Comparison of ENCODE assay signal across 8 cellular contexts in the genomic region with DNA sequence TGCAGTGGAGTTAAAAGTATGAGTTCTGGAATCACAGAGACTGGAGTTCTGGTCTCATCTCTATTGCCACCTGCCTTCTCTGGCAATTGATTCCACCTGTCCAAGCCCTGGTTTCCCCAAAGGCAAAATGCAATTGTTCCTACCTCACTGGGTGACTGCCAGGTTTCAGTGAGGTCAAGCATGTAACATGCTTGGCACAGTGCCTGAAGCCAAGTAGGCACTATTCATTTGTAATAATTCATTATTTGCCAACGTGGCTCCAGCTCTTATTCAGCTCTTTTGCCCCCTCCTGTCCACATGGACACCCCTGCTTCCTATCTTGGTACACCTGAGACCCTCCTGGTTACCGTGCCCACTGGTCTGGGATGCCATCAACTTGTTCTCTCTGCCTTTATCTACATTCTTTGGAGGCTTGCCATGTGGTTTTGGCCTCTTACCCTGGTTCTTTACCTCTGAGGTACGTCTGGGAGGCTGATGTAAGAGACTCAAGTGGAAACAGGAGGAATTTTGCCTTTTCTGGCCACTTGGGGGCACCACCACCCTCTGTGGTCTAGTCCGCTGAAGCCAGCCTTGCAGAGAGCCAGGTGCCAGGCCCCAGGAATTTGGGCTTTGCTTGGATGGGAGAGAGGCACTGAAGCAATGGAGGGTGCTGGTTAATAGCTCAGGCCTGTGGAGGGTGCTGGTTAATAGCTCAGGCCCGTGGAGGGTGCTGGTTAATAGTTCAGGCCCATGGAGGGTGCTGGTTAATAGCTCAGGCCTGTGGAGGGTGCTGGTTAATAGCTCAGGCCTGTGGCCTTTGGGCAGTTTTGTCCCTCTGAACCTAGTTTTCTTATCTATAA. TPM values are rescaled to one million over a fixed set of nuclear protein-coding genes. Genes with fewer than 3 reads are reported as not detected.
A peak's percentile ranks its signal among the peaks of the same experiment; 100 is the strongest.
DNase-seq lines count a peak whose midpoint lies in the region; ATAC-seq and TF ChIP-seq lines count a peak whose summit lies in the region.

No MANE protein-coding gene starts in this region.

- no peak overlapping the region for H3K27ac Mint-ChIP-seq in activated CD4-positive, alpha-beta memory T cell treated with anti-CD3 and anti-CD28 coated beads for 36 hours
- no peak overlapping the region for H3K27ac Mint-ChIP-seq in effector memory CD8-positive, alpha-beta T cell

- DNase-seq in HK-2 (ENCODE audit: unreplicated experiment) (peak; percentile 86), NCI-H69 (lab: John Stamatoyannopoulos, UW) (peak; percentile 94), medulla oblongata (ENCODE audit: extremely low spot score) (peak; percentile 65)
- DNase-seq in activated CD4-positive, alpha-beta memory T cell treated with anti-CD3 and anti-CD28 coated beads for 36 hours: peak; percentile 81
- DNase-seq in effector memory CD8-positive, alpha-beta T cell: peak; percentile 34 to 40 (median 35)
- DNase-seq in stimulated activated CD8-positive, alpha-beta memory T cell treated with anti-CD3 and anti-CD28 coated beads, Interleukin-4, amount 100 ng/mL, for 1 hour (ENCODE audit: low read depth in 2 of 2, low spot score in 1 of 2): peak; percentile 7 to 17

- peaks cover 11% of the 10 kb centered on the region for H3K4me1 Mint-ChIP-seq in activated CD4-positive, alpha-beta memory T cell treated with anti-CD3 and anti-CD28 coated beads for 36 hours (ENCODE audit: low read depth)
- peaks cover 0 to 3% of the 10 kb centered on the region in 2 donors for H3K4me1 Mint-ChIP-seq in effector memory CD8-positive, alpha-beta T cell (ENCODE audit: low read depth in 2 of 2)

- intact Hi-C loops in activated CD4-positive, alpha-beta memory T cell treated with anti-CD3 and anti-CD28 coated beads for 36 hours (cut with micrococcal nuclease): loop anchor here (1.0 to 5.0 kb wide), 3 partner anchors 120 to 350 kb away; partner anchors contain the start of gene STK4

- no peaks in the 10 kb centered on the region for H3K36me3 Mint-ChIP-seq in activated CD4-positive, alpha-beta memory T cell treated with anti-CD3 and anti-CD28 coated beads for 36 hours
- H3K36me3 Mint-ChIP-seq in effector memory CD8-positive, alpha-beta T cell (ENCODE audit: insufficient read depth): no peaks in the 10 kb centered on the region

- CTCF ChIA-PET in activated CD4-positive, alpha-beta memory T cell treated with anti-CD3 and anti-CD28 coated beads for 36 hours (lab: Charles Lee): interaction anchor here (0.7 to 6.7 kb wide), 25 partner anchors 8 to 544 kb away, joined by 3 to 52 read pairs (median 4); no protein-coding TSS in a partner anchor

- H3K9me3 Mint-ChIP-seq in activated CD4-positive, alpha-beta memory T cell treated with anti-CD3 and anti-CD28 coated beads for 36 hours: no peaks in the 10 kb centered on the region
- no peaks in the 10 kb centered on the region for H3K9me3 Mint-ChIP-seq in effector memory CD8-positive, alpha-beta T cell

- peak overlapping the region; percentile 67 for H3K4me3 Mint-ChIP-seq in activated CD4-positive, alpha-beta memory T cell treated with anti-CD3 and anti-CD28 coated beads for 36 hours
- H3K4me3 Mint-ChIP-seq in effector memory CD8-positive, alpha-beta T cell: peak overlapping the region in 1 of 2 donors; percentile 45

- ATAC-seq in effector memory CD8-positive, alpha-beta T cell (replicated peaks): no peak
- ATAC-seq in HG03460 (IDR thresholded peaks at IDR 0.05; ENCODE audit: unreplicated experiment): no peak

- POLR2A ChIA-PET in activated CD4-positive, alpha-beta memory T cell treated with anti-CD3 and anti-CD28 coated beads for 36 hours (lab: Charles Lee): no interaction called here

- peak; percentile 91 for TF ChIP-seq CTCF in C4-2B (conservative IDR thresholded peaks at IDR 0.05)

- peaks cover 18% of the 10 kb centered on the region for H3K27me3 Mint-ChIP-seq in activated CD4-positive, alpha-beta memory T cell treated with anti-CD3 and anti-CD28 coated beads for 36 hours
- H3K27me3 Mint-ChIP-seq in effector memory CD8-positive, alpha-beta T cell: peaks cover 62 to 88% of the 10 kb centered on the region in 2 donors

- peak overlapping the region; percentile 4; the same call in 1 of the 2 replicates for H3K27ac ChIP-seq in C4-2B

RNA-seq across cellular contexts. Expression of gene KCNK15, which starts 1.7 kb away (rescaled TPM):
- under 1 TPM; 0.71 to 0.77 TPM for total RNA-seq in activated CD4-positive, alpha-beta memory T cell treated with anti-CD3 and anti-CD28 coated beads for 36 hours

RNA-seq across cellular contexts. Expression of gene CCN5, which starts 32.2 kb away (rescaled TPM):
- not detected for total RNA-seq in activated CD4-positive, alpha-beta memory T cell treated with anti-CD3 and anti-CD28 coated beads for 36 hours

Comparison
In these comparisons a context has a peak if more than half of its experiments do, and no peak if none do; other contexts are left out.
1. DNase-seq: peak in every context shown above with its lines; median percentile 94 in NCI-H69; 86 in HK-2; 81 in activated CD4-positive, alpha-beta memory T cell treated with anti-CD3 and anti-CD28 coated beads for 36 hours; 65 in medulla oblongata; 35 in effector memory CD8-positive, alpha-beta T cell; 12 in stimulated activated CD8-positive, alpha-beta memory T cell treated with anti-CD3 and anti-CD28 coated beads, Interleukin-4, amount 100 ng/mL, for 1 hour.